ENCODE assay signal across 13 cellular contexts in the genomic region with DNA sequence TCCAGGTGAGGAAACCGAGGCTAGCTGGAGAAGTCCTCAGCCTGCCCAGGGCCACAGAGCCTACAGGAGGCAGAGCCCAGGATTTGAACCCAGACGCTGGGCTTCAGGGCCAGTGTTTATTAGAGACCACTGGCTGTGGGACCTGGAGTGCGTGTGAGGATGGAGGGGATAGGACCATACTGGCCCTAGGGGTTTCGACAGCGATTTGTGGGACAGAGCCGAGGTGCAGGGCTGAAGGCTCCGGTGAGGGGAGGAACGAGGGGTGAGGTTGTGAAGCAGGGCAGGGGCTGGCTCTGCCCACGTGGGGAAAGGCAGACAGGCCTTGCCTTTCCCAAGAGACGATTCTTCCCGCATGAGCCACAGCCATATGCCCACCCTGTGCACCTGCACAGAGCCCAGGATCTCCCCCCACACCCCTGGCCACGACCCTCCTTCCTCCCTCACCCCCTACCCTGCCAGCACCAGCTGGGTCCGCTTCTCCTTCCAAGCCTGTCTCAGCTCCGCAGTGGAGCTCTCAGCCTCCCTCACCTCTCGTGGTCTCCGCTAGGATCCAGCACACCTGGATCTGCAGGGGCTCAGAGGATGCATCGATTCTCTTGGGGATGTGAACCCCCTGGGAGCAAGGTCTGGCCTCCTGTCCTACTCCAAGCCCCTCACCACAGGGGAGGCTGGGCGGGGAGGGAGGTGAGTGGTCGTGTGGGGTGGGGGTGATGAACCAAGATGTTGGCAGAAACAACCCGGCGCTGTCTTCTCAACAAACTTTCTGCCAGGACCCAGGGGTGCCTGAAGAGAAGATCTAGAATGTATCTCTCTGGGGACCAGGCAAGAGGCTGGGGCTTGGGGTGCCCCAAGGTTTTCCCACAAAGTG.
"Had no signal": no experiment of that assay in that cellular context is flagged by ENCODE, and none has a peak within 500 bp of the region (broad histone marks: within the 10 kb centered on the region; RNA-seq: fewer than 3 reads in every experiment).

No MANE protein-coding gene starts in this region.

- ATAC-seq: esophagus mucosa; left ventricle myocardium superior; natural killer cell treated with Interleukin-12 subunit alpha and Interleukin-12 subunit beta and Interleukin-15 and Interleukin-18, amount 100 ng/mL, for 72 hours had no signal

- H3K27ac Mint-ChIP-seq: activated CD4-positive, alpha-beta T cell treated with anti-CD3 and anti-CD28 coated beads, Interleukin-2, amount 10 ng/mL, durations not matched to agents 7 days and 5 days; activated naive CD4-positive, alpha-beta T cell treated with anti-CD3 and anti-CD28 coated beads for 36 hours; activated T-helper 1 cell treated with anti-CD3 and anti-CD28 coated beads, Interleukin-12 subunit alpha, Interleukin-12 subunit beta, Interleukin-2, Interleukin-4 antibody, amounts not matched to agents 30 ng/mL and 10 ng/mL and 1 ng/mL, durations not matched to agents 14 hours and 24 hours and 36 hours; natural killer cell treated with Interleukin-12 subunit alpha and Interleukin-12 subunit beta and Interleukin-15 and Interleukin-18, amount 100 ng/mL, for 72 hours had no signal

- H3K9me3 ChIP-seq: stomach, testis had no signal

- H3K4me1 ChIP-seq: stomach, testis had no signal

- H3K36me3 ChIP-seq: stomach had no signal

- DNase-seq: activated CD4-positive, alpha-beta T cell treated with anti-CD3 and anti-CD28 coated beads, Interleukin-2, amount 10 ng/mL, durations not matched to agents 7 days and 5 days; activated CD8-positive, alpha-beta memory T cell treated with anti-CD3 and anti-CD28 coated beads, Interleukin-2, amount 50 U/mL, for 48 hours; activated naive CD4-positive, alpha-beta T cell treated with anti-CD3 and anti-CD28 coated beads for 36 hours; dorsolateral prefrontal cortex; left ventricle myocardium superior; stimulated activated CD4-positive, alpha-beta T cell treated with anti-CD3 and anti-CD28 coated beads, Interleukin-12 subunit alpha, Interleukin-12 subunit beta, amount 100 ng/mL, for 4 hours; stimulated activated CD4-positive, alpha-beta T cell treated with anti-CD3 and anti-CD28 coated beads, Interleukin-2, amount 100 ng/mL, for 24 hours; stomach; testis had no signal

- H3K4me3 ChIP-seq: dorsolateral prefrontal cortex, hepatocyte, stomach, testis had no signal

- H3K9me3 Mint-ChIP-seq: activated CD4-positive, alpha-beta T cell treated with anti-CD3 and anti-CD28 coated beads, Interleukin-2, amount 10 ng/mL, durations not matched to agents 7 days and 5 days; activated naive CD4-positive, alpha-beta T cell treated with anti-CD3 and anti-CD28 coated beads for 36 hours; activated T-helper 1 cell treated with anti-CD3 and anti-CD28 coated beads, Interleukin-12 subunit alpha, Interleukin-12 subunit beta, Interleukin-2, Interleukin-4 antibody, amounts not matched to agents 30 ng/mL and 10 ng/mL and 1 ng/mL, durations not matched to agents 14 hours and 24 hours and 36 hours; natural killer cell treated with Interleukin-12 subunit alpha and Interleukin-12 subunit beta and Interleukin-15 and Interleukin-18, amount 100 ng/mL, for 72 hours had no signal

- H3K27me3 ChIP-seq: hepatocyte, stomach, testis had no signal

- H2AFZ ChIP-seq: hepatocyte had no signal

- H3K36me3 Mint-ChIP-seq: natural killer cell treated with Interleukin-12 subunit alpha and Interleukin-12 subunit beta and Interleukin-15 and Interleukin-18, amount 100 ng/mL, for 72 hours had no signal

- H3K4me3 Mint-ChIP-seq: activated CD4-positive, alpha-beta T cell treated with anti-CD3 and anti-CD28 coated beads, Interleukin-2, amount 10 ng/mL, durations not matched to agents 7 days and 5 days; activated naive CD4-positive, alpha-beta T cell treated with anti-CD3 and anti-CD28 coated beads for 36 hours; activated T-helper 1 cell treated with anti-CD3 and anti-CD28 coated beads, Interleukin-12 subunit alpha, Interleukin-12 subunit beta, Interleukin-2, Interleukin-4 antibody, amounts not matched to agents 30 ng/mL and 10 ng/mL and 1 ng/mL, durations not matched to agents 14 hours and 24 hours and 36 hours; natural killer cell treated with Interleukin-12 subunit alpha and Interleukin-12 subunit beta and Interleukin-15 and Interleukin-18, amount 100 ng/mL, for 72 hours had no signal

- H3K27ac ChIP-seq: dorsolateral prefrontal cortex, hepatocyte, stomach, testis had no signal

- H3K4me2 ChIP-seq: hepatocyte had no signal

- H3K4me1 Mint-ChIP-seq: activated CD4-positive, alpha-beta T cell treated with anti-CD3 and anti-CD28 coated beads, Interleukin-2, amount 10 ng/mL, durations not matched to agents 7 days and 5 days had no signal
